Comparison of ENCODE assay signal across 19 cellular contexts in the genomic region with DNA sequence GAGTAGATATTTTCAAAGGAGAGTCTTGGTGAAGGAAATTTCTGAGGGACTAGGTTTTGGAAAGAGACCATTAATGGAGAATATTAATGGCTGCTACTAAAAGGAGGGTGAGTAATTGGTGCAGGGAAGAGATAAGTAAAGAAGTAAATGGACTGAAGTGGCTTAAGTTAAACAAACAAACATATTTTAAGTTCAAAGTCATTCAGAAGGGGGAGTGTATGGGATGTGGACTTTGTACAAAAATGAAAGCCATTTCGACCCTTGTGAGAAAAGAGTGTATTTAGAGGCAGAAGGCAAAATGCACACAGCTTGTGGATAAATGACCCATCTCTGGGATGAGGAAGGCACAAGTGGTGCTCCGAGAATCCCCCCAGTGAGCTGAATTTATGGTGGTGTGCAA.
"Had no signal": no experiment of that assay in that cellular context is flagged by ENCODE, and none has a peak within 500 bp of the region (broad histone marks: within the 10 kb centered on the region; RNA-seq: fewer than 3 reads in every experiment).

No MANE protein-coding gene starts in this region.

- H3K27ac Mint-ChIP-seq: dendritic cell treated with granulocyte-macrophage colony-stimulating factor and Interleukin-4, amounts not matched to agents 40 ng/mL and 50 ng/mL, for 4 days; effector memory CD8-positive, alpha-beta T cell; natural killer cell treated with Interleukin-12 subunit alpha and Interleukin-12 subunit beta and Interleukin-15 and Interleukin-18, amount 100 ng/mL, for 72 hours had no signal

- H3K36me3 Mint-ChIP-seq: natural killer cell treated with Interleukin-12 subunit alpha and Interleukin-12 subunit beta and Interleukin-15 and Interleukin-18, amount 100 ng/mL, for 72 hours had no signal

- ATAC-seq: effector memory CD8-positive, alpha-beta T cell; foreskin keratinocyte; left lobe of liver; natural killer cell treated with Interleukin-12 subunit alpha and Interleukin-12 subunit beta and Interleukin-15 and Interleukin-18, amount 100 ng/mL, for 72 hours had no signal

- H3K4me2 ChIP-seq: hepatocyte had no signal

- H3K4me3 Mint-ChIP-seq: dendritic cell treated with granulocyte-macrophage colony-stimulating factor and Interleukin-4, amounts not matched to agents 40 ng/mL and 50 ng/mL, for 4 days; effector memory CD8-positive, alpha-beta T cell; natural killer cell treated with Interleukin-12 subunit alpha and Interleukin-12 subunit beta and Interleukin-15 and Interleukin-18, amount 100 ng/mL, for 72 hours had no signal

- H3K27me3 Mint-ChIP-seq: dendritic cell treated with granulocyte-macrophage colony-stimulating factor and Interleukin-4, amounts not matched to agents 40 ng/mL and 50 ng/mL, for 4 days; effector memory CD8-positive, alpha-beta T cell; natural killer cell treated with Interleukin-12 subunit alpha and Interleukin-12 subunit beta and Interleukin-15 and Interleukin-18, amount 100 ng/mL, for 72 hours had no signal

- H3K4me1 ChIP-seq: esophagus squamous epithelium, foreskin keratinocyte, right atrium auricular region had no signal

- H3K9me3 Mint-ChIP-seq: dendritic cell treated with granulocyte-macrophage colony-stimulating factor and Interleukin-4, amounts not matched to agents 40 ng/mL and 50 ng/mL, for 4 days; effector memory CD8-positive, alpha-beta T cell; natural killer cell treated with Interleukin-12 subunit alpha and Interleukin-12 subunit beta and Interleukin-15 and Interleukin-18, amount 100 ng/mL, for 72 hours had no signal

- H3K36me3 ChIP-seq: esophagus squamous epithelium, right atrium auricular region had no signal

- DNase-seq: cerebellar nuclear complex; effector memory CD8-positive, alpha-beta T cell; esophagus squamous epithelium; foreskin keratinocyte; head of caudate nucleus; kidney glomerular epithelial cell; mammary epithelial cell; small intestine; stimulated activated CD4-positive, alpha-beta T cell treated with anti-CD3 and anti-CD28 coated beads, Interleukin-2, amount 100 ng/mL, for 48 hours; stimulated activated naive CD4-positive, alpha-beta T cell treated with Interleukin-2 at 50 U/mL for 16 hours; trophoblast cell had no signal

- H3K9me3 ChIP-seq: esophagus squamous epithelium, right atrium auricular region had no signal

- H2AFZ ChIP-seq: hepatocyte had no signal

- H3K4me3 ChIP-seq: esophagus squamous epithelium, hepatocyte, right atrium auricular region had no signal

- H3K79me2 ChIP-seq: hepatocyte had no signal

- H3K27ac ChIP-seq: epithelial cell of prostate, esophagus squamous epithelium, foreskin keratinocyte, hepatocyte, right atrium auricular region had no signal

- FAIRE-seq: colon, islet of Langerhans, small intestine had no signal

- H3K27me3 ChIP-seq: esophagus squamous epithelium, foreskin keratinocyte, hepatocyte, right atrium auricular region had no signal
